In genomic region chr1:234154320-234155251, GRCh38 we compare ENCODE assay signal across 8 cellular contexts.
DNase-seq lines count a peak whose midpoint lies in the region; ATAC-seq, FAIRE-seq and TF ChIP-seq lines count a peak whose summit lies in the region.

No MANE protein-coding gene starts in this region.

- H3K36me3 ChIP-seq in astrocyte (ENCODE audit: insufficient read depth, low read length), result no peaks in the 10 kb centered on the region
- no peaks in the 10 kb centered on the region for H3K36me3 ChIP-seq in testis (ENCODE audit: low read depth, missing control alignments)

- intact Hi-C loops in testis (cut with DNase I; ENCODE audit: low total_unique reads), result no loop called here

- no peaks in the 10 kb centered on the region for H3K36me3 Mint-ChIP-seq in activated naive CD4-positive, alpha-beta T cell treated with anti-CD3 and anti-CD28 coated beads, Interleukin-2, amount 10 ng/mL, durations not matched to agents 7 days and 5 days
- H3K36me3 Mint-ChIP-seq in astrocyte (ENCODE audit: low read depth, unreplicated experiment), result no peaks in the 10 kb centered on the region

- H2AFZ ChIP-seq in astrocyte (ENCODE audit: low read depth, low read length), result no peak overlapping the region

- H3K27me3 ChIP-seq in astrocyte (ENCODE audit: insufficient read depth, low read length) (no peaks in the 10 kb centered on the region), testis (no peaks in the 10 kb centered on the region)

- no peak overlapping the region for H3K9ac ChIP-seq in astrocyte (ENCODE audit: low read length)

- no peaks in the 10 kb centered on the region for H3K79me2 ChIP-seq in astrocyte (ENCODE audit: insufficient read depth, low read length)

- H3K27ac ChIP-seq in astrocyte (ENCODE audit: low read depth, low read length) (no peak overlapping the region), testis (no peak overlapping the region)

- CTCF ChIA-PET in activated naive CD4-positive, alpha-beta T cell treated with anti-CD3 and anti-CD28 coated beads, Interleukin-2, amount 10 ng/mL, durations not matched to agents 7 days and 5 days (lab: Charles Lee), result interaction anchor here (1.0 to 1.5 kb wide), 10 partner anchors 17 to 202 kb away, joined by 3 to 24 read pairs (median 5); no protein-coding TSS in a partner anchor

- H3K4me1 ChIP-seq in astrocyte (ENCODE audit: insufficient read depth, low read length) (peaks cover 3% of the 10 kb centered on the region), testis (no peaks in the 10 kb centered on the region)

- ATAC-seq in HG03342 (IDR thresholded peaks at IDR 0.05; ENCODE audit: unreplicated experiment) (peak; percentile 59), GM21360 (IDR thresholded peaks at IDR 0.05; ENCODE audit: unreplicated experiment) (no peak)

- TF ChIP-seq POLR2A in testis (IDR thresholded peaks at IDR 0.05), result no peak

- H3K9me3 ChIP-seq in astrocyte (ENCODE audit: insufficient read depth, low read depth, low read length), result no peaks in the 10 kb centered on the region
- H3K9me3 ChIP-seq in testis, result no peaks in the 10 kb centered on the region

- H3K4me2 ChIP-seq in astrocyte (ENCODE audit: low read length), result no peak overlapping the region

- H3K27ac Mint-ChIP-seq in activated naive CD4-positive, alpha-beta T cell treated with anti-CD3 and anti-CD28 coated beads, Interleukin-2, amount 10 ng/mL, durations not matched to agents 7 days and 5 days, result no peak overlapping the region
- no peak overlapping the region for H3K27ac Mint-ChIP-seq in astrocyte (ENCODE audit: unreplicated experiment)

- H3K4me3 Mint-ChIP-seq in activated naive CD4-positive, alpha-beta T cell treated with anti-CD3 and anti-CD28 coated beads, Interleukin-2, amount 10 ng/mL, durations not matched to agents 7 days and 5 days, result no peak overlapping the region
- H3K4me3 Mint-ChIP-seq in astrocyte (ENCODE audit: unreplicated experiment), result no peak overlapping the region

- WGBS in testis, 2 donors, result 40 to 47% methylated on average over 7 of the region's 7 CpGs

- DNase-seq in activated naive CD4-positive, alpha-beta T cell treated with anti-CD3 and anti-CD28 coated beads, Interleukin-2, amount 10 ng/mL, durations not matched to agents 7 days and 5 days, result peak; percentile 32
- DNase-seq in activated naive CD4-positive, alpha-beta T cell treated with Interleukin-2 at 50 U/mL for 16 hours, result no peak
- DNase-seq in NCI-H524 (lab: John Stamatoyannopoulos, UW) (peak; percentile 69 to 81), astrocyte (ENCODE audit: low read depth) (peak; percentile 64), inferior parietal cortex (ENCODE audit: extremely low spot score) (peak; percentile 85), testis (peak; percentile 43)

- no peak overlapping the region for H3K4me3 ChIP-seq in astrocyte (ENCODE audit: insufficient read depth, low read depth, low read length)
- no peak overlapping the region for H3K4me3 ChIP-seq in testis

- FAIRE-seq in astrocyte (lab: Jason Lieb, UNC), result no peak

- TF ChIP-seq CTCF in astrocyte (IDR thresholded peaks at IDR 0.05; ENCODE audit: insufficient read depth, low read depth, low read length) (peak; percentile 90), testis (IDR thresholded peaks at IDR 0.05) (peak; percentile 38 to 81 (median 62))

- no peaks in the 10 kb centered on the region for H4K20me1 ChIP-seq in astrocyte (ENCODE audit: insufficient read depth, low read length)

- H3K9me3 Mint-ChIP-seq in activated naive CD4-positive, alpha-beta T cell treated with anti-CD3 and anti-CD28 coated beads, Interleukin-2, amount 10 ng/mL, durations not matched to agents 7 days and 5 days, result no peaks in the 10 kb centered on the region
- H3K9me3 Mint-ChIP-seq in astrocyte (ENCODE audit: unreplicated experiment), result peaks cover 2% of the 10 kb centered on the region

- H3K27me3 Mint-ChIP-seq in activated naive CD4-positive, alpha-beta T cell treated with anti-CD3 and anti-CD28 coated beads, Interleukin-2, amount 10 ng/mL, durations not matched to agents 7 days and 5 days, result peaks cover 18% of the 10 kb centered on the region
- no peaks in the 10 kb centered on the region for H3K27me3 Mint-ChIP-seq in astrocyte (ENCODE audit: low read depth, unreplicated experiment)

- H3K4me1 Mint-ChIP-seq in activated naive CD4-positive, alpha-beta T cell treated with anti-CD3 and anti-CD28 coated beads, Interleukin-2, amount 10 ng/mL, durations not matched to agents 7 days and 5 days, result no peaks in the 10 kb centered on the region
- H3K4me1 Mint-ChIP-seq in astrocyte (ENCODE audit: low read depth, unreplicated experiment), result no peaks in the 10 kb centered on the region
